In genomic region chr1:166785987-166786386, GRCh38 we compare ENCODE assay signal across 24 cellular contexts. TPM values are rescaled to one million over a fixed set of nuclear protein-coding genes. Genes with fewer than 3 reads are reported as not detected.
DNase-seq lines count a peak whose midpoint lies in the region; ATAC-seq and TF ChIP-seq lines count a peak whose summit lies in the region.
"Had no signal": no experiment of that assay in that cellular context is flagged by ENCODE, and none has a peak within 500 bp of the region (broad histone marks: within the 10 kb centered on the region; RNA-seq: fewer than 3 reads in every experiment).

No MANE protein-coding gene starts in this region.

- H3K4me3 ChIP-seq in GM12875 (ENCODE audit: low read depth, low read length) (no peak overlapping the region), OCI-LY1 (ENCODE audit: low read depth, low read length, poor library complexity, severe bottlenecking) (no peak overlapping the region), gastroesophageal sphincter (no peak overlapping the region)
- H3K4me3 ChIP-seq: stomach, tibial artery had no signal

- H3K9me2 ChIP-seq in OCI-LY1 (ENCODE audit: low read depth, low read length), result no peaks in the 10 kb centered on the region

- no peaks in the 10 kb centered on the region for H3K79me2 ChIP-seq in OCI-LY1 (ENCODE audit: insufficient read depth, low read length)

- H3K27me3 ChIP-seq in OCI-LY1 (ENCODE audit: insufficient read depth, low read length), result no peaks in the 10 kb centered on the region
- peaks cover 7% of the 10 kb centered on the region for H3K27me3 ChIP-seq in gastroesophageal sphincter
- H3K27me3 ChIP-seq: stomach had no signal

- H3F3A ChIP-seq in OCI-LY1 (ENCODE audit: insufficient read depth, low read length), result no peaks in the 10 kb centered on the region

- H3K4me1 ChIP-seq in OCI-LY1 (ENCODE audit: insufficient read depth, low read length, severe bottlenecking) (no peaks in the 10 kb centered on the region), gastroesophageal sphincter (no peaks in the 10 kb centered on the region)
- H3K4me1 ChIP-seq: Caco-2, stomach, tibial artery had no signal

- H2AFZ ChIP-seq in OCI-LY1 (ENCODE audit: low read length), result no peak overlapping the region

- TF ChIP-seq CTCF in 22Rv1 (IDR thresholded peaks at IDR 0.05), result peak; percentile 20; the same call in 1 of the 2 replicates
- TF ChIP-seq CTCF in GM12875 (IDR thresholded peaks at IDR 0.05; ENCODE audit: borderline replicate concordance, insufficient read depth, low read depth, low read length), result 0 out of 2 replicates have a peak, but pooled peaks have one; percentile 11
- TF ChIP-seq CTCF in OCI-LY1 (IDR thresholded peaks at IDR 0.05; ENCODE audit: low read length), result peak; percentile 33; the same call in 1 of the 2 replicates
- TF ChIP-seq CTCF in gastroesophageal sphincter (IDR thresholded peaks at IDR 0.05), result no peak

- TF ChIP-seq EP300 in gastroesophageal sphincter (IDR thresholded peaks at IDR 0.05), result no peak

- H3K4me2 ChIP-seq in OCI-LY1 (ENCODE audit: low read length), result no peak overlapping the region

- no peak overlapping the region for H3K27ac ChIP-seq in 22Rv1
- no peak overlapping the region for H3K27ac ChIP-seq in OCI-LY1 (ENCODE audit: low read depth, low read length, poor library complexity, severe bottlenecking)
- no peak overlapping the region for H3K27ac ChIP-seq in gastroesophageal sphincter
- H3K27ac ChIP-seq: stomach, tibial artery had no signal

- peak; percentile 14 for DNase-seq in iPS-NIHi7 (ENCODE audit: extremely low spot score)
- DNase-seq: activated CD4-positive, alpha-beta memory T cell treated with anti-CD3 and anti-CD28 coated beads for 36 hours; activated CD4-positive, CD25-positive, alpha-beta regulatory T cell; activated naive CD8-positive, alpha-beta T cell treated with anti-CD3 and anti-CD28 coated beads for 36 hours; Caco-2; central memory CD4-positive, alpha-beta T cell; DMS79 treated with DMSO at 0.1 percent for 48 hours; GOT3; mammary epithelial cell; NCI-H1105; NCI-H1930; NCI-H2227 treated with DMSO at 0.1 percent for 48 hours; OCI-M1; Right ventricle myocardium superior; stimulated activated CD8-positive, alpha-beta memory T cell treated with anti-CD3 and anti-CD28 coated beads, Interleukin-4, amount 100 ng/mL, for 48 hours; stomach; tibial artery had no signal

- WGBS in gastroesophageal sphincter (ENCODE audit: low coverage in 1 of 2), 2 donors, result 100% methylated on average over 1 of the region's 1 CpG

- no peaks in the 10 kb centered on the region for H3K9me3 ChIP-seq in OCI-LY1 (ENCODE audit: low read length)
- H3K9me3 ChIP-seq in gastroesophageal sphincter, result no peaks in the 10 kb centered on the region
- H3K9me3 ChIP-seq: Caco-2, stomach, tibial artery had no signal

- no peak for TF ChIP-seq POLR2A in gastroesophageal sphincter (IDR thresholded peaks at IDR 0.05)

- ATAC-seq in gastroesophageal sphincter, result no peak
- ATAC-seq in GM21447 (IDR thresholded peaks at IDR 0.05; ENCODE audit: unreplicated experiment), result no peak
- ATAC-seq in GM19023 (IDR thresholded peaks at IDR 0.05; ENCODE audit: unreplicated experiment), result no peak
- ATAC-seq in HG03135 (IDR thresholded peaks at IDR 0.05; ENCODE audit: unreplicated experiment), result no peak

- H4K20me1 ChIP-seq in OCI-LY1 (ENCODE audit: insufficient read depth, low read length), result no peaks in the 10 kb centered on the region

- H3K36me3 ChIP-seq in OCI-LY1 (ENCODE audit: insufficient read depth, low read length) (no peaks in the 10 kb centered on the region), gastroesophageal sphincter (no peaks in the 10 kb centered on the region)
- H3K36me3 ChIP-seq: stomach, tibial artery had no signal

- H3K9ac ChIP-seq in OCI-LY1 (ENCODE audit: low read length), result no peak overlapping the region

RNA-seq across cellular contexts. Expression of gene POGK, which starts 53.3 kb away (rescaled TPM):
- total RNA-seq in gastroesophageal sphincter, result 10 to 100 TPM; 36.5 to 51.2 (median 44.8) TPM

Comparison
In these comparisons a context has a peak if more than half of its experiments do, and no peak if none do; other contexts are left out.
1. CTCF ChIP-seq: peak in 22Rv1 (single experiment), GM12875 (single experiment) and OCI-LY1 (single experiment); none in gastroesophageal sphincter (0 of 4).